ENCODE assay signal across 19 cellular contexts in the genomic region with DNA sequence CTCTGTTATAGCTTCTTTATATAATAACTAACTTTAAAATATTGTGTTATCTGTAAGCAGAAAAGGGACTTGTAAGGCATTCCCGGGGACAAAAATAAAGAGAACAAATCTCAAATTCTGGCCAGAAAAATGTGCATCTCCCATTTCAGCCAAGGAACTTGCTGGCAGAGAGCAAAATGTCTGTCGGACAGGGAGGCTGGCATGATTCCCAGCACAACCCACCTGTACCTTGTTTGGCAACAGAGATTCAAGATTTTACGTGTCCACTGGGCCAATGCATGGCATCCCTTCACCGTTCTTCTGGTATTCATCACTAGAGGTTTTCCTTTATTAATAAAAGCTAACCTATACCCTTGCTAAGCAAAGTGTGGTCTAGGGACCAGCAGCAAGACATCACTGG.
DNase-seq lines count a peak whose midpoint lies in the region; ATAC-seq, FAIRE-seq and TF ChIP-seq lines count a peak whose summit lies in the region.
"Had no signal": no experiment of that assay in that cellular context is flagged by ENCODE, and none has a peak within 500 bp of the region (broad histone marks: within the 10 kb centered on the region; RNA-seq: fewer than 3 reads in every experiment).

No MANE protein-coding gene starts in this region.

- no peak for TF ChIP-seq POLR2A in A549 (IDR thresholded peaks at IDR 0.05; ENCODE audit: low read length)

- H3K4me2 ChIP-seq in A549 (no peak overlapping the region), mammary epithelial cell (ENCODE audit: insufficient read depth, low read depth, low read length) (no peak overlapping the region)
- H3K4me2 ChIP-seq: BLaER1, GM23338 had no signal

- CTCF ChIA-PET in A549 (lab: Yijun Ruan, JAX) (no interaction called here), mammary epithelial cell (lab: Charles Lee; ENCODE audit: low non-redundant PET) (no interaction called here)

- H2AFZ ChIP-seq in mammary epithelial cell (ENCODE audit: low read depth, low read length) = no peak overlapping the region
- H2AFZ ChIP-seq: GM23338 had no signal

- TF ChIP-seq CTCF in A549 (IDR thresholded peaks at IDR 0.05) (no peak), mammary epithelial cell (conservative IDR thresholded peaks at IDR 0.05 in 1 of 2, IDR thresholded peaks at IDR 0.05 in 1 of 2; ENCODE audit: extremely low read depth in 1 of 2, insufficient read depth in 1 of 2, low read depth in 1 of 2, low read length in 2 of 2) (no peak), D721Med (IDR thresholded peaks at IDR 0.05; ENCODE audit: insufficient read depth, missing control alignments) (no peak)

- no peak for TF ChIP-seq EP300 in A549 (IDR thresholded peaks at IDR 0.05)

- H3K4me1 ChIP-seq in A549 (peaks cover 27% of the 10 kb centered on the region), mammary epithelial cell (ENCODE audit: insufficient read depth, low read length) (peaks cover 27% of the 10 kb centered on the region), aorta (ENCODE audit: control insufficient read depth in 1 of 2, insufficient read depth in 2 of 2, low read length in 2 of 2) (no peaks in the 10 kb centered on the region), SJCRH30 (no peaks in the 10 kb centered on the region; the same call in 1 of the 2 replicates)
- H3K4me1 ChIP-seq: BLaER1 had no signal

- H3K27me3 ChIP-seq in mammary epithelial cell (ENCODE audit: insufficient read depth, low read length) (no peaks in the 10 kb centered on the region), aorta (ENCODE audit: control insufficient read depth in 1 of 2, insufficient read depth in 2 of 2, low read length in 1 of 2) (no peaks in the 10 kb centered on the region), SJCRH30 (no peaks in the 10 kb centered on the region)
- H3K27me3 ChIP-seq: BLaER1 had no signal

- in situ Hi-C loops in mammary epithelial cell (cut with MboI; ENCODE audit: low sequenced_read_pairs in 2 of 2) = no loop called here

- H3K9ac ChIP-seq in mammary epithelial cell (ENCODE audit: insufficient read depth, low read length) = no peak overlapping the region
- H3K9ac ChIP-seq: BLaER1 had no signal

- H3K4me3 ChIP-seq in A549 (no peak overlapping the region), mammary epithelial cell (replicated peaks in 1 of 3; ENCODE audit: insufficient read depth in 1 of 3, low read depth in 2 of 3, low read length in 3 of 3) (no peak overlapping the region), aorta (ENCODE audit: low read length in 2 of 2) (no peak overlapping the region), SJCRH30 (no peak overlapping the region)
- H3K4me3 ChIP-seq: BLaER1, GM23338 had no signal

- no peaks in the 10 kb centered on the region for H4K20me1 ChIP-seq in mammary epithelial cell (ENCODE audit: insufficient read depth, low read length)
- H4K20me1 ChIP-seq: BLaER1 had no signal

- H3K9me3 ChIP-seq in A549 (peaks cover 22% of the 10 kb centered on the region; the same call in 2 of the 3 replicates), mammary epithelial cell (replicated peaks; ENCODE audit: insufficient read depth, low read length) (no peaks in the 10 kb centered on the region), aorta (ENCODE audit: control insufficient read depth, low read length) (peaks cover 2% of the 10 kb centered on the region), SJCRH30 (replicated peaks) (no peaks in the 10 kb centered on the region)
- H3K9me3 ChIP-seq: BLaER1 had no signal

- no peak for TF ChIP-seq RAD21 in A549 (conservative IDR thresholded peaks at IDR 0.05 in 1 of 2, IDR thresholded peaks at IDR 0.05 in 1 of 2)

- H3K36me3 ChIP-seq in mammary epithelial cell (ENCODE audit: insufficient read depth, low read length) = no peaks in the 10 kb centered on the region
- H3K36me3 ChIP-seq in aorta (ENCODE audit: control insufficient read depth in 1 of 2, insufficient read depth in 2 of 2, low read length in 1 of 2) = no peaks in the 10 kb centered on the region
- H3K36me3 ChIP-seq in SJCRH30 = no peaks in the 10 kb centered on the region
- H3K36me3 ChIP-seq: BLaER1 had no signal

- dilution Hi-C loops in mammary epithelial cell (cut with HindIII; ENCODE audit: low sequenced_read_pairs) = no loop called here

- H3K79me2 ChIP-seq in mammary epithelial cell (ENCODE audit: insufficient read depth, low read length) = no peaks in the 10 kb centered on the region

- 95% methylated on average over 4 of the region's 4 CpGs for WGBS in A549 (ENCODE audit: missing lambda C conversion rate)
- WGBS in mammary epithelial cell (ENCODE audit: low coverage, missing lambda C conversion rate) = 0% methylated on average over 4 of the region's 4 CpGs
- WGBS in aorta, 2 donors = 39 to 47% methylated on average over 4 of the region's 4 CpGs

- no peak for ATAC-seq in A549
- no peak for ATAC-seq in aorta (ENCODE audit: low FRiP score)
- ATAC-seq: GM23338 had no signal

- H3K27ac ChIP-seq in A549 = peak overlapping the region; percentile 22 to 81; a peak in 5 of 6 replicates
- no peak overlapping the region for H3K27ac ChIP-seq in mammary epithelial cell (ENCODE audit: insufficient read depth, low read depth, low read length)
- H3K27ac ChIP-seq in aorta (ENCODE audit: low read depth in 1 of 2, low read length in 2 of 2) = no peak overlapping the region
- no peak overlapping the region for H3K27ac ChIP-seq in SJCRH30
- H3K27ac ChIP-seq: 22Rv1, BLaER1, HL-60 had no signal

- DNase-seq in NCI-H1092 treated with DMSO at 0.1 percent for 48 hours (lab: John Stamatoyannopoulos, UW) = peak; percentile 21
- DNase-seq in NCI-H1092 (lab: John Stamatoyannopoulos, UW) = no peak
- no peak for DNase-seq in A549 (ENCODE audit: low read depth in 1 of 2, low spot score in 1 of 2)
- peak; percentile 34 for DNase-seq in NCI-H2171 treated with DMSO at 0.1 percent for 48 hours (lab: John Stamatoyannopoulos, UW)
- DNase-seq in mammary epithelial cell = peak; percentile 50
- DNase-seq in D721Med (ENCODE audit: insufficient read length, low spot score) = no peak
- DNase-seq in aorta = no peak
- DNase-seq in SJCRH30 = no peak
- DNase-seq: AML-193, DMS 273 treated with DMSO at 0.1 percent for 48 hours, DMS79, EL, GDM1, H7 had no signal

- FAIRE-seq in A549 (lab: Jason Lieb, UNC) (no peak), D721Med (lab: Jason Lieb, UNC) (no peak)
- FAIRE-seq: GM12892 had no signal

- intact Hi-C loops in mammary epithelial cell (cut with micrococcal nuclease) = no loop called here
- intact Hi-C loops in aorta (cut with DNase I) = no loop called here

- BruUV-seq in mammary epithelial cell (replicated peaks; lab: Mats Ljungman, UMichigan) = no TSS peak

- POLR2A ChIA-PET in A549 (lab: Yijun Ruan, JAX) = no interaction called here

TF ChIP-seq in A549, 52 proteins besides CTCF, POLR2A, EP300 and RAD21 (continues in another document):
- TF ChIP-seq, protein P1, sequence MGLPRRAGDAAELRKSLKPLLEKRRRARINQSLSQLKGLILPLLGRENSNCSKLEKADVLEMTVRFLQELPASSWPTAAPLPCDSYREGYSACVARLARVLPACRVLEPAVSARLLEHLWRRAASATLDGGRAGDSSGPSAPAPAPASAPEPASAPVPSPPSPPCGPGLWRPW (IDR thresholded peaks at IDR 0.05) = no peak
- TF ChIP-seq, protein P2, sequence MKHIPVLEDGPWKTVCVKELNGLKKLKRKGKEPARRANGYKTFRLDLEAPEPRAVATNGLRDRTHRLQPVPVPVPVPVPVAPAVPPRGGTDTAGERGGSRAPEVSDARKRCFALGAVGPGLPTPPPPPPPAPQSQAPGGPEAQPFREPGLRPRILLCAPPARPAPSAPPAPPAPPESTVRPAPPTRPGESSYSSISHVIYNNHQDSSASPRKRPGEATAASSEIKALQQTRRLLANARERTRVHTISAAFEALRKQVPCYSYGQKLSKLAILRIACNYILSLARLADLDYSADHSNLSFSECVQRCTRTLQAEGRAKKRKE (CRISPR knock-in tag; IDR thresholded peaks at IDR 0.05; ENCODE audit: low read depth) = no peak
- TF ChIP-seq, protein P3, sequence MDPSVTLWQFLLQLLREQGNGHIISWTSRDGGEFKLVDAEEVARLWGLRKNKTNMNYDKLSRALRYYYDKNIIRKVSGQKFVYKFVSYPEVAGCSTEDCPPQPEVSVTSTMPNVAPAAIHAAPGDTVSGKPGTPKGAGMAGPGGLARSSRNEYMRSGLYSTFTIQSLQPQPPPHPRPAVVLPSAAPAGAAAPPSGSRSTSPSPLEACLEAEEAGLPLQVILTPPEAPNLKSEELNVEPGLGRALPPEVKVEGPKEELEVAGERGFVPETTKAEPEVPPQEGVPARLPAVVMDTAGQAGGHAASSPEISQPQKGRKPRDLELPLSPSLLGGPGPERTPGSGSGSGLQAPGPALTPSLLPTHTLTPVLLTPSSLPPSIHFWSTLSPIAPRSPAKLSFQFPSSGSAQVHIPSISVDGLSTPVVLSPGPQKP (IDR thresholded peaks at IDR 0.05; ENCODE audit: low read depth, low read length) = no peak
- no peak for TF ChIP-seq RNF2 (IDR thresholded peaks at IDR 0.05; ENCODE audit: borderline replicate concordance, low read depth)
- no peak for TF ChIP-seq BHLHE40 (IDR thresholded peaks at IDR 0.05; ENCODE audit: low read depth, low read length)
- no peak for TF ChIP-seq MAZ (IDR thresholded peaks at IDR 0.05; ENCODE audit: borderline replicate concordance, low read depth, low read length)
- TF ChIP-seq ZC3H11A (IDR thresholded peaks at IDR 0.05) = no peak
- TF ChIP-seq JUNB (IDR thresholded peaks at IDR 0.05) = no peak
- TF ChIP-seq, protein P4, sequence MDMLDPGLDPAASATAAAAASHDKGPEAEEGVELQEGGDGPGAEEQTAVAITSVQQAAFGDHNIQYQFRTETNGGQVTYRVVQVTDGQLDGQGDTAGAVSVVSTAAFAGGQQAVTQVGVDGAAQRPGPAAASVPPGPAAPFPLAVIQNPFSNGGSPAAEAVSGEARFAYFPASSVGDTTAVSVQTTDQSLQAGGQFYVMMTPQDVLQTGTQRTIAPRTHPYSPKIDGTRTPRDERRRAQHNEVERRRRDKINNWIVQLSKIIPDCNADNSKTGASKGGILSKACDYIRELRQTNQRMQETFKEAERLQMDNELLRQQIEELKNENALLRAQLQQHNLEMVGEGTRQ (IDR thresholded peaks at IDR 0.05) = no peak
- no peak for TF ChIP-seq NR3C1 (IDR thresholded peaks at IDR 0.05)
- TF ChIP-seq CEBPB (IDR thresholded peaks at IDR 0.05) = no peak
- TF ChIP-seq GATA3 (IDR thresholded peaks at IDR 0.05; ENCODE audit: borderline replicate concordance) = no peak
- no peak for TF ChIP-seq RCOR1 (IDR thresholded peaks at IDR 0.05; ENCODE audit: low read depth, low read length)
- TF ChIP-seq FOXS1 (CRISPR knock-in tag; IDR thresholded peaks at IDR 0.05) = no peak
- TF ChIP-seq HDAC2 (IDR thresholded peaks at IDR 0.05) = no peak

Comparison
In these comparisons a context has a peak if more than half of its experiments do, and no peak if none do; other contexts are left out.
1. DNase-seq: peak in NCI-H1092 treated with DMSO at 0.1 percent for 48 hours (single experiment), NCI-H2171 treated with DMSO at 0.1 percent for 48 hours (single experiment) and mammary epithelial cell (single experiment); none in NCI-H1092 (single experiment), A549 (0 of 2), D721Med (single experiment), aorta (0 of 2) and SJCRH30 (0 of 2).
2. H3K27ac ChIP-seq: peak in A549 (2 of 2); none in mammary epithelial cell (single experiment), aorta (0 of 2) and SJCRH30 (single experiment).